ENCODE assay signal across 8 cellular contexts in the genomic region with DNA sequence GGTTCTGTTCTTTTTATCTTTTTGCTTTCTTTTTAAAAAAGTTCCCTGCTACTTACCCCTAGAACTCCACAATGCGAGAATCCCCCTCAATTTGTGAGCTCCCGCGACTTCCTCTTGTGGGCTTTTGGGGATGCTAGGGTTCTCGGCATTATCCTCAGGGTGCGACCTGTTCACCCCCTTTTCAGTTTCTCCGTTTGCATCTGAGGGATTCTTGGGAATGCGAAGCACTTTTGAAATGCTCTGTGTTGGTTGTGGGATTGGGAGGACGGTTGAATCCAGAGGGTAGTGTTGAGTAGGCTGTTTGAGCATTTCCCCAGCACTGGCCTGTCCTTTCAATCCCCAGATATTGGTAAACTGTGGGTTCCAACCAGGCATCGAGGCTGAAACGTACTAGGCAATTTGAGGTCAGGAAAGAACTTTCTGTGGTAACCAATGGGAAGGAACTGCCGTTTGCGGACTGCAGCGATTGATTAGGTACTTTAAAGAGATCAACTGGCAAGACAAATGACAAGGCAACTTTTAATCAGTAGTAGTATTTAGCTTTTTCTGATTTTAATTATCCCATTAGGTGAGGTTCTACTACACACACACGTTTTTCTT. TPM values are rescaled to one million over a fixed set of nuclear protein-coding genes. Genes with fewer than 3 reads are reported as not detected.
DNase-seq lines count a peak whose midpoint lies in the region; ATAC-seq and TF ChIP-seq lines count a peak whose summit lies in the region.

No MANE protein-coding gene starts in this region.

- peak overlapping the region; percentile 99 for H3K27ac Mint-ChIP-seq in CD8-positive, alpha-beta T cell

- H3K4me1 Mint-ChIP-seq in CD8-positive, alpha-beta T cell (ENCODE audit: low read depth) = peaks cover 51% of the 10 kb centered on the region

- POLR2A ChIA-PET in CD8-positive, alpha-beta T cell (lab: Charles Lee) = interaction anchor here (0.6 to 1.5 kb wide), 5 partner anchors 13 to 1327 kb away, joined by 3 to 5 read pairs (median 4); a partner anchor contains a TSS

- H3K9ac ChIP-seq in fibroblast of lung (ENCODE audit: insufficient read depth, low read length) = peak overlapping the region; percentile 74

- in situ Hi-C loops in GM13977 (cut with MboI; ENCODE audit: low pct_unique_long_range_greater_than_20kb, low sequenced_read_pairs, unreplicated experiment) = no loop called here

- DNase-seq in CD8-positive, alpha-beta T cell = peak in 4 of 7 experiments; percentile 4 to 51 (median 12)
- DNase-seq in UCSD-AML1 (lab: John Stamatoyannopoulos, UW; ENCODE audit: unreplicated experiment) (peak; percentile 68), fibroblast of lung (ENCODE audit: low read depth in 2 of 2) (peak; percentile 33 to 47), osteoblast (ENCODE audit: insufficient read length, low spot score, missing footprints) (peak; percentile 67), GM13977 (ENCODE audit: low spot score) (no peak)
- DNase-seq in activated effector memory CD4-positive, alpha-beta T cell treated with anti-CD3 and anti-CD28 coated beads, Interleukin-2, amount 50 U/mL, for 16 hours = no peak

- peak; percentile 18 for ATAC-seq in CD8-positive, alpha-beta T cell
- peak; percentile 11 for ATAC-seq in GM19455 (IDR thresholded peaks at IDR 0.05; ENCODE audit: unreplicated experiment)
- ATAC-seq in HG03457 (IDR thresholded peaks at IDR 0.05; ENCODE audit: unreplicated experiment) = peak; percentile 2

- peaks cover 26% of the 10 kb centered on the region for H3K4me1 ChIP-seq in CD8-positive, alpha-beta T cell (ENCODE audit: insufficient read depth, low read length)
- H3K4me1 ChIP-seq in fibroblast of lung (ENCODE audit: control insufficient read depth, extremely low read depth, insufficient read depth, low read length) (no peaks in the 10 kb centered on the region), osteoblast (ENCODE audit: insufficient read depth, low read length) (peaks cover 5% of the 10 kb centered on the region)

- CTCF ChIA-PET in CD8-positive, alpha-beta T cell (lab: Charles Lee) = interaction anchor here (1.9 kb wide), 1 partner anchor 10 kb away, joined by 4 read pairs; no protein-coding TSS in a partner anchor

- no peaks in the 10 kb centered on the region for H3K9me3 Mint-ChIP-seq in CD8-positive, alpha-beta T cell

- H3K27me3 Mint-ChIP-seq in CD8-positive, alpha-beta T cell (ENCODE audit: low read depth) = no peaks in the 10 kb centered on the region

- H3K4me3 Mint-ChIP-seq in CD8-positive, alpha-beta T cell = peak overlapping the region; percentile 99

- H3K36me3 ChIP-seq in CD8-positive, alpha-beta T cell (ENCODE audit: insufficient read depth, low read length) = no peaks in the 10 kb centered on the region
- H3K36me3 ChIP-seq in fibroblast of lung (ENCODE audit: control insufficient read depth, insufficient read depth, low read length) (no peaks in the 10 kb centered on the region), osteoblast (ENCODE audit: insufficient read depth, low read length) (peaks cover 7% of the 10 kb centered on the region)

- no peaks in the 10 kb centered on the region for H3K9me3 ChIP-seq in CD8-positive, alpha-beta T cell (ENCODE audit: low read length)
- H3K9me3 ChIP-seq in fibroblast of lung (ENCODE audit: control insufficient read depth, insufficient read depth, low read depth, low read length) = no peaks in the 10 kb centered on the region
- H3K9me3 ChIP-seq in osteoblast (ENCODE audit: low read depth, low read length) = no peaks in the 10 kb centered on the region

- H3K4me2 ChIP-seq in fibroblast of lung (ENCODE audit: extremely low read depth, insufficient read depth, low read length) (peak overlapping the region; percentile 93), osteoblast (ENCODE audit: insufficient read depth, low read length) (peak overlapping the region; percentile 82)

- intact Hi-C loops in CD8-positive, alpha-beta T cell (cut with DNase I, micrococcal nuclease) = loop anchor here (1.0 to 10.0 kb wide), 9 partner anchors 720 to 1775 kb away; a partner anchor contains a TSS

- H2AFZ ChIP-seq in fibroblast of lung (ENCODE audit: low read length) = peak overlapping the region; percentile 95
- H2AFZ ChIP-seq in osteoblast (ENCODE audit: low read length) = peak overlapping the region; percentile 98

- TF ChIP-seq CTCF in CD8-positive, alpha-beta T cell (IDR thresholded peaks at IDR 0.05) = no peak
- no peak for TF ChIP-seq CTCF in fibroblast of lung (conservative IDR thresholded peaks at IDR 0.05 in 1 of 2, IDR thresholded peaks at IDR 0.05 in 1 of 2; ENCODE audit: low read depth in 1 of 2, low read length in 2 of 2)
- TF ChIP-seq CTCF in osteoblast (IDR thresholded peaks at IDR 0.05; ENCODE audit: extremely low read depth, low read depth, low read length) = no peak
- TF ChIP-seq CTCF in GM13977 (IDR thresholded peaks at IDR 0.05; ENCODE audit: extremely low read depth, insufficient read depth, missing control alignments) = no peak

- H3K36me3 Mint-ChIP-seq in CD8-positive, alpha-beta T cell = peaks cover 34% of the 10 kb centered on the region

- peak overlapping the region; percentile 81 for H3K4me3 ChIP-seq in CD8-positive, alpha-beta T cell (ENCODE audit: low read depth, low read length)
- peak overlapping the region; percentile 79 to 90 (median 82) for H3K4me3 ChIP-seq in fibroblast of lung (replicated peaks in 1 of 4; ENCODE audit: control extremely low read depth in 1 of 4, insufficient read depth in 1 of 4, low read depth in 3 of 4, low read length in 4 of 4)
- peak overlapping the region; percentile 93 for H3K4me3 ChIP-seq in osteoblast (ENCODE audit: insufficient read depth, low read length)

- H4K20me1 ChIP-seq in fibroblast of lung (ENCODE audit: control insufficient read depth, extremely low read depth, insufficient read depth, low read length) (no peaks in the 10 kb centered on the region), osteoblast (ENCODE audit: insufficient read depth, low read length) (peaks cover 12% of the 10 kb centered on the region)

- H3K79me2 ChIP-seq in fibroblast of lung (ENCODE audit: control insufficient read depth, insufficient read depth, low read length) (peaks cover 43% of the 10 kb centered on the region), osteoblast (ENCODE audit: insufficient read depth, low read length) (peaks cover 51% of the 10 kb centered on the region)

- peak overlapping the region; percentile 77 for H3K27ac ChIP-seq in CD8-positive, alpha-beta T cell (ENCODE audit: low read depth, low read length)
- H3K27ac ChIP-seq in fibroblast of lung (ENCODE audit: insufficient read depth, low read length) = peak overlapping the region; percentile 94
- H3K27ac ChIP-seq in osteoblast (ENCODE audit: low read depth, low read length) = peak overlapping the region; percentile 95

- no peaks in the 10 kb centered on the region for H3K27me3 ChIP-seq in CD8-positive, alpha-beta T cell (ENCODE audit: insufficient read depth, low read length)
- H3K27me3 ChIP-seq in fibroblast of lung (ENCODE audit: control insufficient read depth, insufficient read depth, low read length) (no peaks in the 10 kb centered on the region), osteoblast (ENCODE audit: insufficient read depth, low read length) (no peaks in the 10 kb centered on the region)

RNA-seq across cellular contexts. Expression of a gene that starts 0.4 kb away (rescaled TPM):
- total RNA-seq in CD8-positive, alpha-beta T cell = 1 to 10 TPM; 1.1 to 1.3 TPM
- 6.7 and 7.6 TPM in 2 replicates for total RNA-seq in fibroblast of lung
- 7.5 and 10.8 TPM in 2 replicates for polyA plus RNA-seq in fibroblast of lung
- 6.3 and 10.4 TPM in 2 replicates for polyA plus RNA-seq in fibroblast of lung (2012)
- polyA minus RNA-seq in fibroblast of lung (ENCODE audit: low replicate concordance) = not detected in 2 replicates
- 6.8 and 8.0 TPM in 2 replicates for total RNA-seq in osteoblast

RNA-seq across cellular contexts. Expression of a gene that starts 0.6 kb away (rescaled TPM):
- total RNA-seq in CD8-positive, alpha-beta T cell = 10 to 100 TPM; 51.6 to 59.0 TPM
- 54.0 and 55.5 TPM in 2 replicates for total RNA-seq in fibroblast of lung
- polyA plus RNA-seq in fibroblast of lung = 89.0 and 95.9 TPM in 2 replicates
- 91.2 and 106 TPM in 2 replicates for polyA plus RNA-seq in fibroblast of lung (2012)
- 4.5 and 6.5 TPM in 2 replicates for polyA minus RNA-seq in fibroblast of lung (ENCODE audit: low replicate concordance)
- total RNA-seq in osteoblast = 54.6 and 56.6 TPM in 2 replicates

Comparison
In these comparisons a context has a peak if more than half of its experiments do, and no peak if none do; other contexts are left out.
1. DNase-seq: peak in CD8-positive, alpha-beta T cell (4 of 7), UCSD-AML1 (single experiment), fibroblast of lung (2 of 2) and osteoblast (single experiment); none in activated effector memory CD4-positive, alpha-beta T cell treated with anti-CD3 and anti-CD28 coated beads, Interleukin-2, amount 50 U/mL, for 16 hours (single experiment) and GM13977 (single experiment).
2. Peak in every context shown above with its lines, with median percentiles within 50 percentile points of each other: ATAC-seq, H3K27ac ChIP-seq and H3K4me3 ChIP-seq.